In the genomic region with DNA sequence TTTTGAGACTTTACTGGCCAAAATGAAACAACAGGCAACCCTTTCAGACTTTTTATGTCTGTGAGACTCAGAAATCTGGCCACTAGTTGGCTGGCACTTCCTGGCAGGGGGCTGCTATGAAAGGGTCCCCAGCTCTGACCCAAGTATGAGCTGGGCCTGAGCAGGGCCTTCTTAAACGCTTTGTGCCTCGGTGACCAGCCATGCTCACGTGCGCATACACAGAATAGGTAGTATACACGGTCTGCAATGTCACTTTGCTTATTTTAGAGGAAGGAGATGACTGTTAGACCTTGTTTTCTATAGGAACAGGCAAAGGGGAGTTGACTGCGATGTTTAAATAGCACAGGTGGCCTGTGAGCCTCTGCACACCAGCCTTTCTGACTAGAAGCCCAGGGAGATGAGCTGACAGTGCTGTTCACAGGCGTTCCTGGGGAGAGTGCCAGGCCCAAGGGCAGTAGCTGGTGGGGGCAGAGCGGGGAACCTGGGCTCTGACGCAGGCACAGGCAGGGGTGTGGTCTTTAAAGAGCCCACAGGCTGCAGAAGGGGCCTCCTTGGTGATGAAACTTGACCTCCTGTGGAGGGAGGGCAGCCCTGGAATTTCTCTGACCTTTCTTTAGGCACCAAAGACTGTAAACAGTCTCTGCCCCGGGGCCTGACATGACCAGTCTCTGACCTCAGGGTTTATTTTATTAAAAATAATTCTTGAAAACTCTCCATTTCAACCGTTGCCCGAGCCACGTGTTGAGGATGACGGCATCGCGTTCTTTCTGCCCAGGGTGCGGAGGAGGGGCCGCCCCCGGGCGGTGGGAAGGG, we compare ENCODE assay signal across 1 cellular context.
TF ChIP-seq lines count a peak whose summit lies in the region.

No MANE protein-coding gene starts in this region.

TF ChIP-seq in A549, 52 proteins besides CTCF, POLR2A, EP300 and RAD21 (continued from another document):
- TF ChIP-seq JUN (IDR thresholded peaks at IDR 0.05) (peak; percentile 92 to 96; a peak in 4 of 5 replicates), FOSL2 (IDR thresholded peaks at IDR 0.05) (peak; percentile 26; the same call in 1 of the 2 replicates), FOSL2 (CRISPR knock-in tag; IDR thresholded peaks at IDR 0.05) (peak; percentile 29; the same call in 1 of the 2 replicates), HOXB13 (CRISPR knock-in tag; IDR thresholded peaks at IDR 0.05; ENCODE audit: low read depth) (peak; percentile 85; the same call in 1 of the 2 replicates), RCOR1 (IDR thresholded peaks at IDR 0.05; ENCODE audit: low read depth, low read length) (no peak), RNF2 (IDR thresholded peaks at IDR 0.05; ENCODE audit: borderline replicate concordance, low read depth) (no peak), SMC3 (IDR thresholded peaks at IDR 0.05) (peak; percentile 39; the same call in 2 of the 3 replicates), RFX5 (IDR thresholded peaks at IDR 0.05) (no peak), PHF8 (IDR thresholded peaks at IDR 0.05; ENCODE audit: borderline replicate concordance, low read depth) (no peak), NR3C1 (IDR thresholded peaks at IDR 0.05) (no peak), RARB (CRISPR knock-in tag; IDR thresholded peaks at IDR 0.05) (no peak; the same call in 1 of the 2 replicates), FOXS1 (CRISPR knock-in tag; IDR thresholded peaks at IDR 0.05) (no peak), MAZ (IDR thresholded peaks at IDR 0.05; ENCODE audit: borderline replicate concordance, low read depth, low read length) (no peak), ZNF302 (CRISPR knock-in tag; IDR thresholded peaks at IDR 0.05) (no peak), ZFP36 (IDR thresholded peaks at IDR 0.05; ENCODE audit: borderline replicate concordance, partially characterized antibody) (no peak), BHLHE40 (IDR thresholded peaks at IDR 0.05; ENCODE audit: low read depth, low read length) (no peak), TFCP2L1 (CRISPR knock-in tag; IDR thresholded peaks at IDR 0.05) (no peak), CHD4 (IDR thresholded peaks at IDR 0.05; ENCODE audit: borderline replicate concordance) (no peak), HDAC2 (IDR thresholded peaks at IDR 0.05) (no peak), NFE2L2 (conservative IDR thresholded peaks at IDR 0.05; ENCODE audit: low read length) (no peak)
- TF ChIP-seq, protein P1, sequence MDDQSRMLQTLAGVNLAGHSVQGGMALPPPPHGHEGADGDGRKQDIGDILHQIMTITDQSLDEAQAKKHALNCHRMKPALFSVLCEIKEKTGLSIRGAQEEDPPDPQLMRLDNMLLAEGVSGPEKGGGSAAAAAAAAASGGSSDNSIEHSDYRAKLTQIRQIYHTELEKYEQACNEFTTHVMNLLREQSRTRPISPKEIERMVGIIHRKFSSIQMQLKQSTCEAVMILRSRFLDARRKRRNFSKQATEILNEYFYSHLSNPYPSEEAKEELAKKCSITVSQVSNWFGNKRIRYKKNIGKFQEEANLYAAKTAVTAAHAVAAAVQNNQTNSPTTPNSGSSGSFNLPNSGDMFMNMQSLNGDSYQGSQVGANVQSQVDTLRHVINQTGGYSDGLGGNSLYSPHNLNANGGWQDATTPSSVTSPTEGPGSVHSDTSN (IDR thresholded peaks at IDR 0.05): no peak
- TF ChIP-seq, protein P2, sequence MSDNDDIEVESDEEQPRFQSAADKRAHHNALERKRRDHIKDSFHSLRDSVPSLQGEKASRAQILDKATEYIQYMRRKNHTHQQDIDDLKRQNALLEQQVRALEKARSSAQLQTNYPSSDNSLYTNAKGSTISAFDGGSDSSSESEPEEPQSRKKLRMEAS (IDR thresholded peaks at IDR 0.05): peak; percentile 78
- TF ChIP-seq, protein P3, sequence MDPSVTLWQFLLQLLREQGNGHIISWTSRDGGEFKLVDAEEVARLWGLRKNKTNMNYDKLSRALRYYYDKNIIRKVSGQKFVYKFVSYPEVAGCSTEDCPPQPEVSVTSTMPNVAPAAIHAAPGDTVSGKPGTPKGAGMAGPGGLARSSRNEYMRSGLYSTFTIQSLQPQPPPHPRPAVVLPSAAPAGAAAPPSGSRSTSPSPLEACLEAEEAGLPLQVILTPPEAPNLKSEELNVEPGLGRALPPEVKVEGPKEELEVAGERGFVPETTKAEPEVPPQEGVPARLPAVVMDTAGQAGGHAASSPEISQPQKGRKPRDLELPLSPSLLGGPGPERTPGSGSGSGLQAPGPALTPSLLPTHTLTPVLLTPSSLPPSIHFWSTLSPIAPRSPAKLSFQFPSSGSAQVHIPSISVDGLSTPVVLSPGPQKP (IDR thresholded peaks at IDR 0.05; ENCODE audit: low read depth, low read length): no peak
- TF ChIP-seq, protein P4, sequence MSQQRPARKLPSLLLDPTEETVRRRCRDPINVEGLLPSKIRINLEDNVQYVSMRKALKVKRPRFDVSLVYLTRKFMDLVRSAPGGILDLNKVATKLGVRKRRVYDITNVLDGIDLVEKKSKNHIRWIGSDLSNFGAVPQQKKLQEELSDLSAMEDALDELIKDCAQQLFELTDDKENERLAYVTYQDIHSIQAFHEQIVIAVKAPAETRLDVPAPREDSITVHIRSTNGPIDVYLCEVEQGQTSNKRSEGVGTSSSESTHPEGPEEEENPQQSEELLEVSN (IDR thresholded peaks at IDR 0.05; ENCODE audit: borderline replicate concordance, low read depth): peak; percentile 56; the same call in 1 of the 2 replicates
- TF ChIP-seq, protein P5, sequence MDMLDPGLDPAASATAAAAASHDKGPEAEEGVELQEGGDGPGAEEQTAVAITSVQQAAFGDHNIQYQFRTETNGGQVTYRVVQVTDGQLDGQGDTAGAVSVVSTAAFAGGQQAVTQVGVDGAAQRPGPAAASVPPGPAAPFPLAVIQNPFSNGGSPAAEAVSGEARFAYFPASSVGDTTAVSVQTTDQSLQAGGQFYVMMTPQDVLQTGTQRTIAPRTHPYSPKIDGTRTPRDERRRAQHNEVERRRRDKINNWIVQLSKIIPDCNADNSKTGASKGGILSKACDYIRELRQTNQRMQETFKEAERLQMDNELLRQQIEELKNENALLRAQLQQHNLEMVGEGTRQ (IDR thresholded peaks at IDR 0.05): no peak; the same call in 1 of the 2 replicates
- TF ChIP-seq, protein P6, sequence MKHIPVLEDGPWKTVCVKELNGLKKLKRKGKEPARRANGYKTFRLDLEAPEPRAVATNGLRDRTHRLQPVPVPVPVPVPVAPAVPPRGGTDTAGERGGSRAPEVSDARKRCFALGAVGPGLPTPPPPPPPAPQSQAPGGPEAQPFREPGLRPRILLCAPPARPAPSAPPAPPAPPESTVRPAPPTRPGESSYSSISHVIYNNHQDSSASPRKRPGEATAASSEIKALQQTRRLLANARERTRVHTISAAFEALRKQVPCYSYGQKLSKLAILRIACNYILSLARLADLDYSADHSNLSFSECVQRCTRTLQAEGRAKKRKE (CRISPR knock-in tag; IDR thresholded peaks at IDR 0.05; ENCODE audit: low read depth): no peak
- TF ChIP-seq, protein P7, sequence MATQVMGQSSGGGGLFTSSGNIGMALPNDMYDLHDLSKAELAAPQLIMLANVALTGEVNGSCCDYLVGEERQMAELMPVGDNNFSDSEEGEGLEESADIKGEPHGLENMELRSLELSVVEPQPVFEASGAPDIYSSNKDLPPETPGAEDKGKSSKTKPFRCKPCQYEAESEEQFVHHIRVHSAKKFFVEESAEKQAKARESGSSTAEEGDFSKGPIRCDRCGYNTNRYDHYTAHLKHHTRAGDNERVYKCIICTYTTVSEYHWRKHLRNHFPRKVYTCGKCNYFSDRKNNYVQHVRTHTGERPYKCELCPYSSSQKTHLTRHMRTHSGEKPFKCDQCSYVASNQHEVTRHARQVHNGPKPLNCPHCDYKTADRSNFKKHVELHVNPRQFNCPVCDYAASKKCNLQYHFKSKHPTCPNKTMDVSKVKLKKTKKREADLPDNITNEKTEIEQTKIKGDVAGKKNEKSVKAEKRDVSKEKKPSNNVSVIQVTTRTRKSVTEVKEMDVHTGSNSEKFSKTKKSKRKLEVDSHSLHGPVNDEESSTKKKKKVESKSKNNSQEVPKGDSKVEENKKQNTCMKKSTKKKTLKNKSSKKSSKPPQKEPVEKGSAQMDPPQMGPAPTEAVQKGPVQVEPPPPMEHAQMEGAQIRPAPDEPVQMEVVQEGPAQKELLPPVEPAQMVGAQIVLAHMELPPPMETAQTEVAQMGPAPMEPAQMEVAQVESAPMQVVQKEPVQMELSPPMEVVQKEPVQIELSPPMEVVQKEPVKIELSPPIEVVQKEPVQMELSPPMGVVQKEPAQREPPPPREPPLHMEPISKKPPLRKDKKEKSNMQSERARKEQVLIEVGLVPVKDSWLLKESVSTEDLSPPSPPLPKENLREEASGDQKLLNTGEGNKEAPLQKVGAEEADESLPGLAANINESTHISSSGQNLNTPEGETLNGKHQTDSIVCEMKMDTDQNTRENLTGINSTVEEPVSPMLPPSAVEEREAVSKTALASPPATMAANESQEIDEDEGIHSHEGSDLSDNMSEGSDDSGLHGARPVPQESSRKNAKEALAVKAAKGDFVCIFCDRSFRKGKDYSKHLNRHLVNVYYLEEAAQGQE (IDR thresholded peaks at IDR 0.05): no peak
